Comparison of ENCODE assay signal across 16 cellular contexts in genomic region chr14:21867541-21867940, GRCh38.
DNase-seq lines count a peak whose midpoint lies in the region; ATAC-seq and TF ChIP-seq lines count a peak whose summit lies in the region.
"Had no signal": no experiment of that assay in that cellular context is flagged by ENCODE, and none has a peak within 500 bp of the region (broad histone marks: within the 10 kb centered on the region; RNA-seq: fewer than 3 reads in every experiment).

No MANE protein-coding gene starts in this region.

- DNase-seq in activated CD8-positive, alpha-beta memory T cell treated with anti-CD3 and anti-CD28 coated beads, Interleukin-2, amount 10 ng/mL, durations not matched to agents 7 days and 5 days = no peak
- no peak for DNase-seq in activated CD8-positive, alpha-beta memory T cell treated with anti-CD3 and anti-CD28 coated beads, Interleukin-2, amount 50 U/mL, for 4 hours
- DNase-seq in RWPE1 (ENCODE audit: low spot score) = peak; percentile 57
- peak; percentile 60 for DNase-seq in choroid plexus epithelial cell (ENCODE audit: low read depth)
- no peak for DNase-seq in stimulated activated effector memory CD8-positive, alpha-beta T cell treated with anti-CD3 and anti-CD28 coated beads, Interleukin-12 subunit alpha, Interleukin-12 subunit beta, amount 100 ng/mL, for 72 hours (ENCODE audit: low spot score in 2 of 2)
- no peak for DNase-seq in T-helper 2 cell
- DNase-seq in mucosa of gallbladder (ENCODE audit: low spot score) = no peak
- no peak for DNase-seq in heart left ventricle
- DNase-seq: H9, head of caudate nucleus, mucosa of descending colon, NCI-H1694, NCI-H510A, SK-N-SH, trophoblast cell had no signal

- H3K9me3 ChIP-seq in heart left ventricle = peaks cover 0 to 5% (median 0%) of the 10 kb centered on the region in 12 donors
- H3K9me3 ChIP-seq: mucosa of descending colon, SK-N-SH had no signal

- no peaks in the 10 kb centered on the region for H3K36me3 Mint-ChIP-seq in activated CD8-positive, alpha-beta memory T cell treated with anti-CD3 and anti-CD28 coated beads, Interleukin-2, amount 10 ng/mL, durations not matched to agents 7 days and 5 days
- peaks cover 21% of the 10 kb centered on the region for H3K36me3 Mint-ChIP-seq in stimulated activated effector memory CD8-positive, alpha-beta T cell treated with anti-CD3 and anti-CD28 coated beads, Interleukin-12 subunit alpha, Interleukin-12 subunit beta, amount 100 ng/mL, for 72 hours

- H3K9me3 Mint-ChIP-seq in activated CD8-positive, alpha-beta memory T cell treated with anti-CD3 and anti-CD28 coated beads, Interleukin-2, amount 10 ng/mL, durations not matched to agents 7 days and 5 days (ENCODE audit: low read depth) = no peaks in the 10 kb centered on the region
- H3K9me3 Mint-ChIP-seq in stimulated activated effector memory CD8-positive, alpha-beta T cell treated with anti-CD3 and anti-CD28 coated beads, Interleukin-12 subunit alpha, Interleukin-12 subunit beta, amount 100 ng/mL, for 72 hours = peaks cover 3% of the 10 kb centered on the region
- H3K9me3 Mint-ChIP-seq: H9 had no signal

- intact Hi-C loops in heart left ventricle (cut with DNase I) = no loop called here

- no peak for ATAC-seq in activated CD8-positive, alpha-beta memory T cell treated with anti-CD3 and anti-CD28 coated beads, Interleukin-2, amount 10 ng/mL, durations not matched to agents 7 days and 5 days
- ATAC-seq in stimulated activated effector memory CD8-positive, alpha-beta T cell treated with anti-CD3 and anti-CD28 coated beads, Interleukin-12 subunit alpha, Interleukin-12 subunit beta, amount 100 ng/mL, for 72 hours = peak; percentile 49
- no peak for ATAC-seq in heart left ventricle
- ATAC-seq: mucosa of descending colon had no signal

- no peaks in the 10 kb centered on the region for H3K27me3 Mint-ChIP-seq in activated CD8-positive, alpha-beta memory T cell treated with anti-CD3 and anti-CD28 coated beads, Interleukin-2, amount 10 ng/mL, durations not matched to agents 7 days and 5 days

- peaks cover 0 to 5% (median 0%) of the 10 kb centered on the region in 9 donors for H3K27me3 ChIP-seq in heart left ventricle

- no peak for TF ChIP-seq POLR2A in heart left ventricle (IDR thresholded peaks at IDR 0.05)

- CTCF ChIA-PET in activated CD8-positive, alpha-beta memory T cell treated with anti-CD3 and anti-CD28 coated beads, Interleukin-2, amount 10 ng/mL, durations not matched to agents 7 days and 5 days (lab: Charles Lee) = no interaction called here
- CTCF ChIA-PET in RWPE1 (lab: Yijun Ruan, JAX) = no interaction called here

- H3K36me3 ChIP-seq in heart left ventricle = no peaks in the 10 kb centered on the region

- no peak for TF ChIP-seq CTCF in RWPE1 (conservative IDR thresholded peaks at IDR 0.05; ENCODE audit: low read depth)
- no peak for TF ChIP-seq CTCF in choroid plexus epithelial cell (conservative IDR thresholded peaks at IDR 0.05; ENCODE audit: low read depth, low read length)
- no peak for TF ChIP-seq CTCF in heart left ventricle (IDR thresholded peaks at IDR 0.05)

- H3K27ac ChIP-seq in RWPE1 (no peak overlapping the region), heart left ventricle (no peak overlapping the region)
- H3K27ac ChIP-seq: VCaP had no signal

- H3K4me1 Mint-ChIP-seq in activated CD8-positive, alpha-beta memory T cell treated with anti-CD3 and anti-CD28 coated beads, Interleukin-2, amount 10 ng/mL, durations not matched to agents 7 days and 5 days = peaks cover 17% of the 10 kb centered on the region
- H3K4me1 Mint-ChIP-seq in stimulated activated effector memory CD8-positive, alpha-beta T cell treated with anti-CD3 and anti-CD28 coated beads, Interleukin-12 subunit alpha, Interleukin-12 subunit beta, amount 100 ng/mL, for 72 hours = no peaks in the 10 kb centered on the region
- H3K4me1 Mint-ChIP-seq: H9 had no signal

- POLR2A ChIA-PET in RWPE1 (lab: Yijun Ruan, JAX; ENCODE audit: low non-redundant PET) = no interaction called here

- no peaks in the 10 kb centered on the region for H3K4me1 ChIP-seq in heart left ventricle

- H3K4me3 Mint-ChIP-seq in activated CD8-positive, alpha-beta memory T cell treated with anti-CD3 and anti-CD28 coated beads, Interleukin-2, amount 10 ng/mL, durations not matched to agents 7 days and 5 days = no peak overlapping the region
- H3K4me3 Mint-ChIP-seq in stimulated activated effector memory CD8-positive, alpha-beta T cell treated with anti-CD3 and anti-CD28 coated beads, Interleukin-12 subunit alpha, Interleukin-12 subunit beta, amount 100 ng/mL, for 72 hours = peak overlapping the region; percentile 8
- H3K4me3 Mint-ChIP-seq: H9 had no signal

- H3K4me3 ChIP-seq in choroid plexus epithelial cell (ENCODE audit: low read depth, low read length) (no peak overlapping the region), heart left ventricle (no peak overlapping the region)
- H3K4me3 ChIP-seq: mucosa of descending colon had no signal

- peak overlapping the region; percentile 52 for H3K27ac Mint-ChIP-seq in activated CD8-positive, alpha-beta memory T cell treated with anti-CD3 and anti-CD28 coated beads, Interleukin-2, amount 10 ng/mL, durations not matched to agents 7 days and 5 days
- no peak overlapping the region for H3K27ac Mint-ChIP-seq in stimulated activated effector memory CD8-positive, alpha-beta T cell treated with anti-CD3 and anti-CD28 coated beads, Interleukin-12 subunit alpha, Interleukin-12 subunit beta, amount 100 ng/mL, for 72 hours
- H3K27ac Mint-ChIP-seq: H9 had no signal

Comparison
In these comparisons a context has a peak if more than half of its experiments do, and no peak if none do; other contexts are left out.
1. DNase-seq: peak in RWPE1 (single experiment) and choroid plexus epithelial cell (single experiment); none in activated CD8-positive, alpha-beta memory T cell treated with anti-CD3 and anti-CD28 coated beads, Interleukin-2, amount 10 ng/mL, durations not matched to agents 7 days and 5 days (single experiment), activated CD8-positive, alpha-beta memory T cell treated with anti-CD3 and anti-CD28 coated beads, Interleukin-2, amount 50 U/mL, for 4 hours (single experiment), stimulated activated effector memory CD8-positive, alpha-beta T cell treated with anti-CD3 and anti-CD28 coated beads, Interleukin-12 subunit alpha, Interleukin-12 subunit beta, amount 100 ng/mL, for 72 hours (0 of 2), T-helper 2 cell (0 of 5), mucosa of gallbladder (single experiment) and heart left ventricle (0 of 5).